8 cellular contexts compared by ENCODE assay signal in genomic region chr4:24686866-24687672, GRCh38.
DNase-seq lines count a peak whose midpoint lies in the region; ATAC-seq and TF ChIP-seq lines count a peak whose summit lies in the region.

No MANE protein-coding gene starts in this region.

- peak; percentile 72 for TF ChIP-seq CTCF in Panc1 (IDR thresholded peaks at IDR 0.05)

- POLR2A ChIA-PET in Panc1 (lab: Charles Lee), result no interaction called here

- no peak overlapping the region for H3K27ac Mint-ChIP-seq in activated T-cell treated with anti-CD3 and anti-CD28 coated beads, Interleukin-2, amount 50 U/mL, for 72 hours

- no peaks in the 10 kb centered on the region for H3K4me1 Mint-ChIP-seq in activated T-cell treated with anti-CD3 and anti-CD28 coated beads, Interleukin-2, amount 50 U/mL, for 72 hours (ENCODE audit: low read depth)

- H3K36me3 Mint-ChIP-seq in activated T-cell treated with anti-CD3 and anti-CD28 coated beads, Interleukin-2, amount 50 U/mL, for 72 hours (ENCODE audit: insufficient read depth in 2 of 2), result no peaks in the 10 kb centered on the region

- no peak overlapping the region for H3K4me3 ChIP-seq in Panc1 (ENCODE audit: low read depth in 2 of 2, low read length in 2 of 2)

- DNase-seq in activated T-cell treated with anti-CD3 and anti-CD28 coated beads, Interleukin-2, amount 50 U/mL, for 72 hours, result peak; percentile 9 to 35
- DNase-seq in activated T-cell treated with anti-CD3 and anti-CD28 coated beads, Interleukin-2, amount 50 U/mL, for 1 hour, result no peak
- DNase-seq in Panc1 (ENCODE audit: low read depth, low spot score) (peak; percentile 8), germinal center (ENCODE audit: low spot score) (peak; percentile 14), stromal cell of bone marrow (ENCODE audit: low read depth) (peak; percentile 29), activated gamma-delta T cell treated with Interleukin-2 at 50 U/mL for 16 hours (no peak)

- no TSS peak for BruUV-seq in Panc1 (replicated peaks; lab: Mats Ljungman, UMichigan)

- intact Hi-C loops in Panc1 (cut with micrococcal nuclease; ENCODE audit: unreplicated experiment), result no loop called here

- ATAC-seq in activated T-cell treated with anti-CD3 and anti-CD28 coated beads, Interleukin-2, amount 50 U/mL, for 72 hours (replicated peaks in 1 of 2), result no peak
- ATAC-seq in Panc1 (no peak), GM18909 (IDR thresholded peaks at IDR 0.05; ENCODE audit: poor library complexity, unreplicated experiment) (no peak), HG03025 (IDR thresholded peaks at IDR 0.05; ENCODE audit: low FRiP score, unreplicated experiment) (no peak)

- in situ Hi-C loops in Panc1 (cut with HindIII; ENCODE audit: low pct_unique_long_range_greater_than_20kb, low sequenced_read_pairs), result no loop called here

- H3K4me1 ChIP-seq in Panc1 (ENCODE audit: control insufficient read depth, insufficient read depth, low read length), result no peaks in the 10 kb centered on the region

- no peaks in the 10 kb centered on the region for H3K9me3 ChIP-seq in Panc1 (ENCODE audit: control insufficient read depth, insufficient read depth, low read depth, low read length)

- no peaks in the 10 kb centered on the region for H3K9me3 Mint-ChIP-seq in activated T-cell treated with anti-CD3 and anti-CD28 coated beads, Interleukin-2, amount 50 U/mL, for 72 hours

- no peaks in the 10 kb centered on the region for H3K36me3 ChIP-seq in Panc1 (ENCODE audit: control insufficient read depth, insufficient read depth, low read length)

- CTCF ChIA-PET in Panc1 (lab: Charles Lee), result interaction anchor here (0.7 kb wide), 3 partner anchors 9 to 103 kb away, joined by 3 read pairs; partner anchors contain the start of gene DHX15

- H3K27ac ChIP-seq in Panc1 (ENCODE audit: low read length), result no peak overlapping the region

- H3K27me3 ChIP-seq in Panc1 (ENCODE audit: control insufficient read depth, insufficient read depth, low read length), result no peaks in the 10 kb centered on the region

- no peaks in the 10 kb centered on the region for H3K27me3 Mint-ChIP-seq in activated T-cell treated with anti-CD3 and anti-CD28 coated beads, Interleukin-2, amount 50 U/mL, for 72 hours (ENCODE audit: low read depth)

- H3K4me3 Mint-ChIP-seq in activated T-cell treated with anti-CD3 and anti-CD28 coated beads, Interleukin-2, amount 50 U/mL, for 72 hours, result no peak overlapping the region

Comparison
In these comparisons a context has a peak if more than half of its experiments do, and no peak if none do; other contexts are left out.
1. DNase-seq: peak in activated T-cell treated with anti-CD3 and anti-CD28 coated beads, Interleukin-2, amount 50 U/mL, for 72 hours (2 of 2), Panc1 (single experiment), germinal center (single experiment) and stromal cell of bone marrow (single experiment); none in activated T-cell treated with anti-CD3 and anti-CD28 coated beads, Interleukin-2, amount 50 U/mL, for 1 hour (single experiment) and activated gamma-delta T cell treated with Interleukin-2 at 50 U/mL for 16 hours (single experiment).